In the genomic region with DNA sequence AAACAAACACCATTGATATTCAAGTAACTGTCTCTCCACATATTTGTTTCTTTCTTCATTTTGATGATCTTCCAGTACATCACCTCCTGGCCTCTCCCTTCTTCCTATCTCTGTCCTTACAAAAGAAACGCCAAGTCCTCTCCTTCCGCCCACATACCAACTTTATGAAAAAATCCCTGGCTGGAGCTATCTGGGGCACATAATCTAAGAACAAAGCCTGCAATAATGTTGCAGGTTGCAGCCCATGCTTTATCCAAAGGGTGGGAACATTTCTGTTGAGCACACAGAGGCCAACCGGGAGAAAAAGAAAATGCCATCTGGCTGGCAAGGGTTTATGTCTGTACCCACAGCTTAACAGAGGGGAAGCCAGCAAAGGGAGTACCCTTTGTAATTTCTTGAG, we compare ENCODE assay signal across 28 cellular contexts.
"Had no signal": no experiment of that assay in that cellular context is flagged by ENCODE, and none has a peak within 500 bp of the region (broad histone marks: within the 10 kb centered on the region; RNA-seq: fewer than 3 reads in every experiment).

No MANE protein-coding gene starts in this region.

- H3K4me1 Mint-ChIP-seq: activated CD4-positive, alpha-beta T cell treated with anti-CD3 and anti-CD28 coated beads, Interleukin-2, amount 10 ng/mL, durations not matched to agents 7 days and 5 days; activated CD8-positive, alpha-beta memory T cell treated with anti-CD3 and anti-CD28 coated beads, Interleukin-2, amount 10 ng/mL, durations not matched to agents 7 days and 5 days; activated naive CD4-positive, alpha-beta T cell treated with anti-CD3 and anti-CD28 coated beads, Interleukin-2, amount 50 U/mL, for 24 hours; central memory CD8-positive, alpha-beta T cell; immature natural killer cell; stimulated activated naive CD8-positive, alpha-beta T cell treated with anti-CD3 and anti-CD28 coated beads, Interleukin-15, amount 100 ng/mL, for 72 hours had no signal

- H3K9me3 Mint-ChIP-seq: activated CD8-positive, alpha-beta T cell treated with anti-CD3 and anti-CD28 coated beads for 36 hours; activated naive CD4-positive, alpha-beta T cell treated with anti-CD3 and anti-CD28 coated beads, Interleukin-2, amount 50 U/mL, for 24 hours; central memory CD8-positive, alpha-beta T cell; immature natural killer cell; natural killer cell treated with Interleukin-12 subunit alpha and Interleukin-12 subunit beta and Interleukin-15 and Interleukin-18, amount 100 ng/mL, for 72 hours; stimulated activated naive CD8-positive, alpha-beta T cell treated with anti-CD3 and anti-CD28 coated beads, Interleukin-15, amount 100 ng/mL, for 72 hours had no signal

- H3K27me3 Mint-ChIP-seq: activated CD8-positive, alpha-beta memory T cell treated with anti-CD3 and anti-CD28 coated beads, Interleukin-2, amount 10 ng/mL, durations not matched to agents 7 days and 5 days had no signal

- ATAC-seq: activated CD8-positive, alpha-beta memory T cell treated with anti-CD3 and anti-CD28 coated beads, Interleukin-2, amount 10 ng/mL, durations not matched to agents 7 days and 5 days; activated CD8-positive, alpha-beta T cell treated with anti-CD3 and anti-CD28 coated beads for 36 hours; natural killer cell treated with Interleukin-12 subunit alpha and Interleukin-12 subunit beta and Interleukin-15 and Interleukin-18, amount 100 ng/mL, for 72 hours; psoas muscle; right cardiac atrium; stimulated activated naive CD8-positive, alpha-beta T cell treated with anti-CD3 and anti-CD28 coated beads, Interleukin-15, amount 100 ng/mL, for 72 hours; upper lobe of right lung had no signal

- H3K4me3 Mint-ChIP-seq: activated CD4-positive, alpha-beta T cell treated with anti-CD3 and anti-CD28 coated beads, Interleukin-2, amount 10 ng/mL, durations not matched to agents 7 days and 5 days; activated CD8-positive, alpha-beta memory T cell treated with anti-CD3 and anti-CD28 coated beads, Interleukin-2, amount 10 ng/mL, durations not matched to agents 7 days and 5 days; activated CD8-positive, alpha-beta T cell treated with anti-CD3 and anti-CD28 coated beads for 36 hours; activated naive CD4-positive, alpha-beta T cell treated with anti-CD3 and anti-CD28 coated beads, Interleukin-2, amount 50 U/mL, for 24 hours; activated T-helper 1 cell treated with anti-CD3 and anti-CD28 coated beads, Interleukin-12 subunit alpha, Interleukin-12 subunit beta, Interleukin-2, Interleukin-4 antibody, amounts not matched to agents 30 ng/mL and 10 ng/mL and 1 ng/mL, durations not matched to agents 14 hours and 24 hours and 36 hours; central memory CD8-positive, alpha-beta T cell; immature natural killer cell; natural killer cell treated with Interleukin-12 subunit alpha and Interleukin-12 subunit beta and Interleukin-15 and Interleukin-18, amount 100 ng/mL, for 72 hours; stimulated activated naive CD8-positive, alpha-beta T cell treated with anti-CD3 and anti-CD28 coated beads, Interleukin-15, amount 100 ng/mL, for 72 hours; T-helper 2 cell treated with Interferon-gamma antibody and Interleukin-4, amounts not matched to agents 5 μg/mL and 100 μg/mL, for 36 hours had no signal

- H3K36me3 Mint-ChIP-seq: activated CD8-positive, alpha-beta memory T cell treated with anti-CD3 and anti-CD28 coated beads, Interleukin-2, amount 10 ng/mL, durations not matched to agents 7 days and 5 days; activated naive CD4-positive, alpha-beta T cell treated with anti-CD3 and anti-CD28 coated beads, Interleukin-2, amount 50 U/mL, for 24 hours; immature natural killer cell; natural killer cell treated with Interleukin-12 subunit alpha and Interleukin-12 subunit beta and Interleukin-15 and Interleukin-18, amount 100 ng/mL, for 72 hours had no signal

- H3K36me3 ChIP-seq: ascending aorta, esophagus muscularis mucosa, left ventricle myocardium inferior, neutrophil, pancreas, thoracic aorta, upper lobe of right lung, WERI-Rb-1 had no signal

- H3K27ac ChIP-seq: ascending aorta, coronary artery, esophagus muscularis mucosa, hepatocyte, left ventricle myocardium inferior, neutrophil, pancreas, psoas muscle, thoracic aorta, upper lobe of right lung, WERI-Rb-1 had no signal

- H3K4me3 ChIP-seq: ascending aorta, coronary artery, esophagus muscularis mucosa, hepatocyte, left ventricle myocardium inferior, pancreas, psoas muscle, thoracic aorta, upper lobe of right lung had no signal

- H3K4me1 ChIP-seq: ascending aorta, esophagus muscularis mucosa, left ventricle myocardium inferior, psoas muscle, upper lobe of right lung had no signal

- H3K9me3 ChIP-seq: ascending aorta, neutrophil, pancreas, psoas muscle, thoracic aorta, upper lobe of right lung had no signal

- H3K27me3 ChIP-seq: ascending aorta, esophagus muscularis mucosa, hepatocyte, pancreas, upper lobe of right lung had no signal

- H3K27ac Mint-ChIP-seq: activated CD4-positive, alpha-beta T cell treated with anti-CD3 and anti-CD28 coated beads, Interleukin-2, amount 10 ng/mL, durations not matched to agents 7 days and 5 days; activated CD8-positive, alpha-beta memory T cell treated with anti-CD3 and anti-CD28 coated beads, Interleukin-2, amount 10 ng/mL, durations not matched to agents 7 days and 5 days; activated CD8-positive, alpha-beta T cell treated with anti-CD3 and anti-CD28 coated beads for 36 hours; activated naive CD4-positive, alpha-beta T cell treated with anti-CD3 and anti-CD28 coated beads, Interleukin-2, amount 50 U/mL, for 24 hours; activated T-helper 1 cell treated with anti-CD3 and anti-CD28 coated beads, Interleukin-12 subunit alpha, Interleukin-12 subunit beta, Interleukin-2, Interleukin-4 antibody, amounts not matched to agents 30 ng/mL and 10 ng/mL and 1 ng/mL, durations not matched to agents 14 hours and 24 hours and 36 hours; immature natural killer cell; natural killer cell treated with Interleukin-12 subunit alpha and Interleukin-12 subunit beta and Interleukin-15 and Interleukin-18, amount 100 ng/mL, for 72 hours; stimulated activated naive CD8-positive, alpha-beta T cell treated with anti-CD3 and anti-CD28 coated beads, Interleukin-15, amount 100 ng/mL, for 72 hours; T-helper 2 cell treated with Interferon-gamma antibody and Interleukin-4, amounts not matched to agents 5 μg/mL and 100 μg/mL, for 36 hours had no signal

- DNase-seq: activated CD4-positive, alpha-beta T cell treated with anti-CD3 and anti-CD28 coated beads, Interleukin-2, amount 10 ng/mL, durations not matched to agents 7 days and 5 days; activated CD4-positive, CD25-positive, alpha-beta regulatory T cell treated with anti-CD3 and anti-CD28 coated beads, Interleukin-2, amount 50 U/mL, for 72 hours; activated CD8-positive, alpha-beta memory T cell treated with anti-CD3 and anti-CD28 coated beads, Interleukin-2, amount 10 ng/mL, durations not matched to agents 7 days and 5 days; activated CD8-positive, alpha-beta T cell treated with anti-CD3 and anti-CD28 coated beads for 36 hours; activated gamma-delta T cell; glutamatergic neuron; immature natural killer cell; left ventricle myocardium inferior; mammary epithelial cell; midbrain; pancreas; psoas muscle; right cardiac atrium; stimulated activated CD4-positive, alpha-beta T cell treated with anti-CD3 and anti-CD28 coated beads, Interleukin-12 subunit alpha, Interleukin-12 subunit beta, amount 100 ng/mL, for 4 hours; stimulated activated naive CD8-positive, alpha-beta T cell treated with anti-CD3 and anti-CD28 coated beads, Interleukin-15, amount 100 ng/mL, for 72 hours; upper lobe of right lung; WERI-Rb-1 had no signal
